9 cellular contexts compared by ENCODE assay signal in genomic region chr19:18920400-18920799, GRCh38. TPM values are rescaled to one million over a fixed set of nuclear protein-coding genes. Genes with fewer than 3 reads are reported as not detected.
DNase-seq lines count a peak whose midpoint lies in the region; ATAC-seq and TF ChIP-seq lines count a peak whose summit lies in the region.
"Had no signal": no experiment of that assay in that cellular context is flagged by ENCODE, and none has a peak within 500 bp of the region (broad histone marks: within the 10 kb centered on the region; RNA-seq: fewer than 3 reads in every experiment).

No MANE protein-coding gene starts in this region.

- no peak for ATAC-seq in HCT116
- ATAC-seq in activated B cell treated with CpG ODN at 0.5 μM for 24 hours (ENCODE audit: low read depth) = no peak
- ATAC-seq in GM19452 (IDR thresholded peaks at IDR 0.05; ENCODE audit: unreplicated experiment) = no peak
- no peak for ATAC-seq in HG03354 (IDR thresholded peaks at IDR 0.05; ENCODE audit: poor library complexity, severe bottlenecking, unreplicated experiment)
- no peak for ATAC-seq in GM21825 (IDR thresholded peaks at IDR 0.05; ENCODE audit: unreplicated experiment)

- RAD21 ChIA-PET in HCT116 (lab: Charles Lee; ENCODE audit: low non-redundant PET in 1 of 2, low total read pairs in 2 of 2, uncharacterized antibody in 2 of 2, unreplicated experiment in 2 of 2) = no interaction called here

- H3K27ac ChIP-seq in HCT116 (ENCODE audit: low read depth, low read length) (0 out of 2 replicates have a peak overlapping the region, but pooled peaks have one; percentile 1), hepatocyte (no peak overlapping the region), skeletal muscle tissue (ENCODE audit: low read depth, low read length) (no peak overlapping the region)

- no TSS peak for BruUV-seq in HCT116 (replicated peaks; lab: Mats Ljungman, UMichigan)

- peaks cover 60% of the 10 kb centered on the region for H3K36me3 Mint-ChIP-seq in activated B cell treated with CpG ODN at 0.5 μM for 24 hours (ENCODE audit: low read depth)

- no peak for TF ChIP-seq RAD21 in HCT116 (IDR thresholded peaks at IDR 0.05; ENCODE audit: low read depth)

- H3K4me3 ChIP-seq in HCT116 (replicated peaks in 1 of 2; ENCODE audit: low read depth in 1 of 2, low read length in 2 of 2) (peak overlapping the region; percentile 86 to 100), hepatocyte (peak overlapping the region; percentile 41), skeletal muscle tissue (ENCODE audit: low read length in 3 of 3) (peak overlapping the region; percentile 87 to 100 (median 93))

- H3K4me1 Mint-ChIP-seq in activated B cell treated with CpG ODN at 0.5 μM for 24 hours = peaks cover 41% of the 10 kb centered on the region

- CTCF ChIA-PET in HCT116 (lab: Charles Lee) = no interaction called here
- CTCF ChIA-PET in activated B cell treated with CpG ODN at 0.5 μM for 24 hours (lab: Charles Lee) = interaction anchor here (0.9 kb wide), 1 partner anchor 21 kb away, joined by 3 read pairs; the partner anchor contains the start of gene HOMER3

- no peaks in the 10 kb centered on the region for H3K9me3 ChIP-seq in HCT116 (ENCODE audit: control insufficient read depth in 1 of 2, insufficient read depth in 1 of 2, low read depth in 1 of 2, low read length in 2 of 2)
- no peaks in the 10 kb centered on the region for H3K9me3 ChIP-seq in hepatocyte (ENCODE audit: low read depth)
- no peaks in the 10 kb centered on the region for H3K9me3 ChIP-seq in skeletal muscle tissue (ENCODE audit: control insufficient read depth in 3 of 3, low read length in 3 of 3)

- H3K36me3 ChIP-seq in HCT116 (ENCODE audit: control insufficient read depth in 1 of 2, insufficient read depth in 2 of 2, low read length in 2 of 2) = peaks cover 0 to 20% of the 10 kb centered on the region in 2 experiments; a peak in 3 of 4 replicates
- no peaks in the 10 kb centered on the region for H3K36me3 ChIP-seq in hepatocyte (replicated peaks; ENCODE audit: insufficient read depth, low read depth)
- peaks cover 33 to 38% (median 36%) of the 10 kb centered on the region in 3 donors for H3K36me3 ChIP-seq in skeletal muscle tissue (ENCODE audit: control insufficient read depth in 3 of 3, insufficient read depth in 3 of 3, low read length in 3 of 3)

- H3K27me3 ChIP-seq in HCT116 (ENCODE audit: insufficient read depth, low read length) = no peaks in the 10 kb centered on the region
- H3K27me3 ChIP-seq in hepatocyte = no peaks in the 10 kb centered on the region
- H3K27me3 ChIP-seq in skeletal muscle tissue (ENCODE audit: control insufficient read depth in 3 of 3, insufficient read depth in 3 of 3, low read length in 3 of 3) = no peaks in the 10 kb centered on the region

- DNase-seq in HCT116 (ENCODE audit: low read depth, low spot score) (no peak), activated B cell treated with CpG ODN at 0.5 μM for 24 hours (no peak), hepatocyte (ENCODE audit: low spot score) (no peak), SKM-1 (lab: John Stamatoyannopoulos, UW; ENCODE audit: unreplicated experiment) (no peak)
- DNase-seq: SHP77 treated with DMSO at 0.1 percent for 48 hours had no signal

- H3K79me2 ChIP-seq in HCT116 (ENCODE audit: insufficient read depth, low read length) (peaks cover 53% of the 10 kb centered on the region), hepatocyte (peaks cover 49% of the 10 kb centered on the region)

- intact Hi-C loops in HCT116 (cut with micrococcal nuclease) = no loop called here
- intact Hi-C loops in activated B cell treated with CpG ODN at 0.5 μM for 24 hours (cut with micrococcal nuclease) = no loop called here

- H3K27me3 Mint-ChIP-seq in activated B cell treated with CpG ODN at 0.5 μM for 24 hours = no peaks in the 10 kb centered on the region

- peak overlapping the region; percentile 76 for H3K9ac ChIP-seq in HCT116 (ENCODE audit: low read length)
- peak overlapping the region; percentile 89 to 97 (median 91) for H3K9ac ChIP-seq in skeletal muscle tissue (ENCODE audit: low read depth in 1 of 3, low read length in 3 of 3)

- TF ChIP-seq POLR2A in HCT116 (IDR thresholded peaks at IDR 0.05; ENCODE audit: borderline replicate concordance, extremely low read depth, insufficient read depth, insufficient read length) = no peak

- H4K20me1 ChIP-seq in HCT116 (ENCODE audit: insufficient read depth) (no peaks in the 10 kb centered on the region), hepatocyte (ENCODE audit: insufficient read depth, poor library complexity, severe bottlenecking) (peaks cover 10% of the 10 kb centered on the region)

- H3K4me2 ChIP-seq in HCT116 (ENCODE audit: low read length) = peak overlapping the region; percentile 100
- H3K4me2 ChIP-seq in hepatocyte = peak overlapping the region; percentile 92

- H3K27ac Mint-ChIP-seq in activated B cell treated with CpG ODN at 0.5 μM for 24 hours = no peak overlapping the region

- TF ChIP-seq CTCF in HCT116 (IDR thresholded peaks at IDR 0.05 in 2 of 3, conservative IDR thresholded peaks at IDR 0.05 in 1 of 3; ENCODE audit: borderline replicate concordance in 1 of 3, insufficient read depth in 1 of 3, low read depth in 2 of 3, low read length in 2 of 3) (no peak), activated B cell treated with CpG ODN at 0.5 μM for 24 hours (IDR thresholded peaks at IDR 0.05) (no peak), hepatocyte (IDR thresholded peaks at IDR 0.05; ENCODE audit: poor library complexity) (no peak)

- H2AFZ ChIP-seq in HCT116 (ENCODE audit: low read depth, low read length, poor library complexity, severe bottlenecking) (no peak overlapping the region), hepatocyte (no peak overlapping the region)

- no peaks in the 10 kb centered on the region for H3K9me3 Mint-ChIP-seq in activated B cell treated with CpG ODN at 0.5 μM for 24 hours

- H3K9me2 ChIP-seq in HCT116 (ENCODE audit: insufficient read depth) = no peaks in the 10 kb centered on the region
- no peaks in the 10 kb centered on the region for H3K9me2 ChIP-seq in hepatocyte (replicated peaks; ENCODE audit: insufficient read depth)

- POLR2A ChIA-PET in HCT116 (lab: Charles Lee) = no interaction called here
- POLR2A ChIA-PET in activated B cell treated with CpG ODN at 0.5 μM for 24 hours (lab: Charles Lee) = interaction anchor here (0.7 kb wide), 1 partner anchor 717 kb away, joined by 4 read pairs; the partner anchor contains the start of gene RAB3A

- peak overlapping the region; percentile 91 for H3K4me3 Mint-ChIP-seq in activated B cell treated with CpG ODN at 0.5 μM for 24 hours

- 88% methylated on average over 9 of the region's 9 CpGs for WGBS in hepatocyte (ENCODE audit: low lambda C conversion rate, missing lambda C conversion rate)

- peaks cover 16 to 21% of the 10 kb centered on the region in 2 experiments for H3K4me1 ChIP-seq in HCT116 (ENCODE audit: control insufficient read depth in 1 of 2, insufficient read depth in 2 of 2, low read length in 2 of 2)
- H3K4me1 ChIP-seq in hepatocyte (ENCODE audit: insufficient read depth) = peaks cover 11% of the 10 kb centered on the region
- H3K4me1 ChIP-seq in skeletal muscle tissue (ENCODE audit: control insufficient read depth in 3 of 3, insufficient read depth in 3 of 3, low read length in 3 of 3) = peaks cover 14 to 36% (median 21%) of the 10 kb centered on the region in 3 donors

TF ChIP-seq in HCT116, 20 proteins besides CTCF, POLR2A, EP300 and RAD21 (continues in another document):
- TF ChIP-seq SRF (IDR thresholded peaks at IDR 0.05; ENCODE audit: low read depth) (no peak), POLR2AphosphoS5 (IDR thresholded peaks at IDR 0.05; ENCODE audit: low read depth, low read length) (no peak), EZH2 (IDR thresholded peaks at IDR 0.05) (no peak), TCF7L2 (IDR thresholded peaks at IDR 0.05; ENCODE audit: borderline replicate concordance, extremely low read depth, insufficient read depth, insufficient read length) (no peak), ZNF274 (IDR thresholded peaks at IDR 0.05; ENCODE audit: low read depth, low read length) (no peak), MAX (IDR thresholded peaks at IDR 0.05) (no peak), SIN3A (IDR thresholded peaks at IDR 0.05; ENCODE audit: low read depth) (no peak), ATF3 (IDR thresholded peaks at IDR 0.05) (no peak)

RNA-seq across cellular contexts. Expression of gene DDX49, which starts 0.9 kb away (rescaled TPM):
- total RNA-seq in HCT116 (2021; ENCODE audit: unreplicated experiment) (51.9 TPM), activated B cell treated with CpG ODN at 0.5 μM for 24 hours (49.0 and 53.6 TPM in 2 replicates), hepatocyte (45.8 and 46.0 TPM in 2 replicates), skeletal muscle tissue (35.0 TPM)
- polyA plus RNA-seq in HCT116 (2012) = 41.1 and 44.3 TPM in 2 replicates
- 57.8 and 61.3 TPM in 2 replicates for polyA plus RNA-seq in hepatocyte

RNA-seq across cellular contexts. Expression of gene COPE, which starts 1.2 kb away (rescaled TPM):
- total RNA-seq in HCT116 (2021; ENCODE audit: unreplicated experiment) = 263 TPM
- 279 and 360 TPM in 2 replicates for polyA plus RNA-seq in HCT116 (2012)
- total RNA-seq in activated B cell treated with CpG ODN at 0.5 μM for 24 hours = 182 and 253 TPM in 2 replicates
- 222 and 228 TPM in 2 replicates for total RNA-seq in hepatocyte
- 397 and 413 TPM in 2 replicates for polyA plus RNA-seq in hepatocyte
- 67.8 TPM for total RNA-seq in skeletal muscle tissue

RNA-seq across cellular contexts. Expression of gene HOMER3, which starts 20.6 kb away (rescaled TPM):
- total RNA-seq in HCT116 (2021; ENCODE audit: unreplicated experiment) = 45.2 TPM
- 50.6 and 54.1 TPM in 2 replicates for polyA plus RNA-seq in HCT116 (2012)
- total RNA-seq in activated B cell treated with CpG ODN at 0.5 μM for 24 hours = 1.9 and 2.3 TPM in 2 replicates
- 28.9 and 44.0 TPM in 2 replicates for total RNA-seq in hepatocyte
- polyA plus RNA-seq in hepatocyte = 41.4 and 53.4 TPM in 2 replicates
- total RNA-seq in skeletal muscle tissue = 54.8 TPM

RNA-seq across cellular contexts. Expression of gene CERS1, which starts 24.4 kb away (rescaled TPM):
- 0.96 TPM for total RNA-seq in HCT116 (2021; ENCODE audit: unreplicated experiment)
- polyA plus RNA-seq in HCT116 (2012) = 0.55 and 0.76 TPM in 2 replicates
- not detected in 2 replicates for total RNA-seq in activated B cell treated with CpG ODN at 0.5 μM for 24 hours
- total RNA-seq in hepatocyte = 3.0 and 5.3 TPM in 2 replicates
- 4.9 and 5.7 TPM in 2 replicates for polyA plus RNA-seq in hepatocyte
- total RNA-seq in skeletal muscle tissue = 17.7 TPM

Comparison
In these comparisons a context has a peak if more than half of its experiments do, and no peak if none do; other contexts are left out.
1. H3K4me3 ChIP-seq: peak in every context shown above with its lines; median percentile 93 in HCT116; 93 in skeletal muscle tissue; 41 in hepatocyte.